11 cellular contexts compared by ENCODE assay signal in the genomic region with DNA sequence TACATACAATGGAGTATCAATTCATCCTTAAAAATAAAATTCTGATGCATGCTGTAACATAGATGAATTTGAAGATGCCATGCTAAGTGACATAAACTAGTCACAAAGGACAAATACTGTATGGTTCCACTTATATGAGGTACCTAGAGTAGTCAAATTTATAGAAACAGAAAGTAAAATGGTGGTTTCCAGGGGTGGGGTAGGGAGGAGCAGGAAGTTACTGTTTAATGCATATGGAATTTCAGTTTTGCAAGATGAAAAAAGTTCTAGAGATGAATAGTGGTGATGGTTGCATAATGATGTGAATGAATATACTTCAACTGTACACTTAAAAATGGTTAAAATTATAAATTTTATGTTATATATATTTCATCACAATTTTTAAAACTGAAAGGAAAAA.
DNase-seq lines count a peak whose midpoint lies in the region; ATAC-seq and TF ChIP-seq lines count a peak whose summit lies in the region.
"Had no signal": no experiment of that assay in that cellular context is flagged by ENCODE, and none has a peak within 500 bp of the region (broad histone marks: within the 10 kb centered on the region; RNA-seq: fewer than 3 reads in every experiment).

No MANE protein-coding gene starts in this region.

- DNase-seq in brain microvascular endothelial cell, result peak; percentile 2
- DNase-seq in superior temporal gyrus (ENCODE audit: extremely low spot score), result no peak
- DNase-seq in activated gamma-delta T cell (lab: John Stamatoyannopoulos, UW), result no peak
- DNase-seq in NCI-H69 (lab: John Stamatoyannopoulos, UW), result no peak
- DNase-seq: NCI-H2107 had no signal

- no peak for TF ChIP-seq CTCF in brain microvascular endothelial cell (IDR thresholded peaks at IDR 0.05; ENCODE audit: low read depth, low read length, missing control alignments)

- no peaks in the 10 kb centered on the region for H3K36me3 ChIP-seq in brain microvascular endothelial cell (replicated peaks)

- H3K4me3 ChIP-seq in brain microvascular endothelial cell (ENCODE audit: low read depth, low read length), result no peak overlapping the region

- in situ Hi-C loops in brain microvascular endothelial cell (cut with HindIII; ENCODE audit: low pct_ligation_motif_present, low sequenced_read_pairs), result no loop called here

- no peak overlapping the region for H3K27ac ChIP-seq in brain microvascular endothelial cell
- H3K27ac ChIP-seq: VCaP had no signal

- peak; percentile 77 for ATAC-seq in GM18498 (IDR thresholded peaks at IDR 0.05; ENCODE audit: unreplicated experiment)
- ATAC-seq in GM21515 (IDR thresholded peaks at IDR 0.05; ENCODE audit: unreplicated experiment), result peak; percentile 82
- ATAC-seq in HG03460 (IDR thresholded peaks at IDR 0.05; ENCODE audit: unreplicated experiment), result peak; percentile 70
- no peak for ATAC-seq in GM18520 (IDR thresholded peaks at IDR 0.05; ENCODE audit: unreplicated experiment)
- ATAC-seq: sciatic nerve had no signal

- H3K27me3 ChIP-seq in brain microvascular endothelial cell (replicated peaks), result no peaks in the 10 kb centered on the region
